In genomic region chr4:158826057-158826456, GRCh38 we compare ENCODE assay signal across 10 cellular contexts. TPM values are rescaled to one million over a fixed set of nuclear protein-coding genes. Genes with fewer than 3 reads are reported as not detected.
DNase-seq lines count a peak whose midpoint lies in the region; ATAC-seq and TF ChIP-seq lines count a peak whose summit lies in the region.
"Had no signal": no experiment of that assay in that cellular context is flagged by ENCODE, and none has a peak within 500 bp of the region (broad histone marks: within the 10 kb centered on the region; RNA-seq: fewer than 3 reads in every experiment).

No MANE protein-coding gene starts in this region.

- CTCF ChIA-PET in PC-3 (lab: Charles Lee): no interaction called here
- CTCF ChIA-PET in activated CD8-positive, alpha-beta T cell treated with anti-CD3 and anti-CD28 coated beads, Interleukin-2, amount 10 ng/mL, durations not matched to agents 7 days and 5 days (lab: Charles Lee): interaction anchor here (0.7 to 2.0 kb wide), 6 partner anchors 11 to 31 kb away, joined by 3 to 10 read pairs (median 4); no protein-coding TSS in a partner anchor

- POLR2A ChIA-PET in PC-3 (lab: Charles Lee; ENCODE audit: unreplicated experiment): no interaction called here
- POLR2A ChIA-PET in activated CD8-positive, alpha-beta T cell treated with anti-CD3 and anti-CD28 coated beads, Interleukin-2, amount 10 ng/mL, durations not matched to agents 7 days and 5 days (lab: Charles Lee): interaction anchor here (1.2 kb wide), 1 partner anchor 15 kb away, joined by 6 read pairs; no protein-coding TSS in a partner anchor

- peak overlapping the region; percentile 91 for H3K27ac ChIP-seq in PC-3 (ENCODE audit: low read length)

- no peaks in the 10 kb centered on the region for H3F3A ChIP-seq in PC-3 (ENCODE audit: low read length, unreplicated experiment)

- no peaks in the 10 kb centered on the region for H3K27me3 Mint-ChIP-seq in natural killer cell treated with Interleukin-12 subunit alpha and Interleukin-12 subunit beta and Interleukin-15 and Interleukin-18, amount 100 ng/mL, for 72 hours
- H3K27me3 Mint-ChIP-seq in activated CD8-positive, alpha-beta T cell treated with anti-CD3 and anti-CD28 coated beads, Interleukin-2, amount 10 ng/mL, durations not matched to agents 7 days and 5 days (ENCODE audit: low read depth): no peaks in the 10 kb centered on the region

- no peaks in the 10 kb centered on the region for H3K9me3 ChIP-seq in PC-3 (ENCODE audit: low read length)

- peak overlapping the region; percentile 43 for H3K9ac ChIP-seq in PC-3 (ENCODE audit: low read length)

- H3K79me2 ChIP-seq in PC-3 (ENCODE audit: low read length): no peaks in the 10 kb centered on the region

- H3K9me2 ChIP-seq in PC-3 (replicated peaks; ENCODE audit: low read length): no peaks in the 10 kb centered on the region

- peak overlapping the region; percentile 47 for H3K4me2 ChIP-seq in PC-3 (ENCODE audit: low read length)

- peak overlapping the region; percentile 17 to 74 for H3K27ac Mint-ChIP-seq in natural killer cell treated with Interleukin-12 subunit alpha and Interleukin-12 subunit beta and Interleukin-15 and Interleukin-18, amount 100 ng/mL, for 72 hours
- H3K27ac Mint-ChIP-seq in activated CD8-positive, alpha-beta T cell treated with anti-CD3 and anti-CD28 coated beads, Interleukin-2, amount 10 ng/mL, durations not matched to agents 7 days and 5 days: no peak overlapping the region

- peaks cover 36% of the 10 kb centered on the region for H3K4me1 ChIP-seq in PC-3 (ENCODE audit: insufficient read depth, low read length)

- intact Hi-C loops in PC-3 (cut with micrococcal nuclease): no loop called here

- no peaks in the 10 kb centered on the region for H4K20me1 ChIP-seq in PC-3 (ENCODE audit: low read length)

- peaks cover 23% of the 10 kb centered on the region for H3K36me3 Mint-ChIP-seq in natural killer cell treated with Interleukin-12 subunit alpha and Interleukin-12 subunit beta and Interleukin-15 and Interleukin-18, amount 100 ng/mL, for 72 hours
- H3K36me3 Mint-ChIP-seq in activated CD8-positive, alpha-beta T cell treated with anti-CD3 and anti-CD28 coated beads, Interleukin-2, amount 10 ng/mL, durations not matched to agents 7 days and 5 days (ENCODE audit: low read depth): peaks cover 12% of the 10 kb centered on the region

- H2AFZ ChIP-seq in PC-3 (ENCODE audit: low read length): no peak overlapping the region

- no peaks in the 10 kb centered on the region for H3K9me3 Mint-ChIP-seq in natural killer cell treated with Interleukin-12 subunit alpha and Interleukin-12 subunit beta and Interleukin-15 and Interleukin-18, amount 100 ng/mL, for 72 hours
- H3K9me3 Mint-ChIP-seq in activated CD8-positive, alpha-beta T cell treated with anti-CD3 and anti-CD28 coated beads, Interleukin-2, amount 10 ng/mL, durations not matched to agents 7 days and 5 days (ENCODE audit: insufficient read depth): no peaks in the 10 kb centered on the region

- no peaks in the 10 kb centered on the region for H3K36me3 ChIP-seq in PC-3 (ENCODE audit: low read depth, low read length)

- no peak overlapping the region for H3K4me3 ChIP-seq in PC-3 (ENCODE audit: low read length)

- H3K27me3 ChIP-seq in PC-3 (ENCODE audit: low read length): no peaks in the 10 kb centered on the region

- H3K4me1 Mint-ChIP-seq in natural killer cell treated with Interleukin-12 subunit alpha and Interleukin-12 subunit beta and Interleukin-15 and Interleukin-18, amount 100 ng/mL, for 72 hours (ENCODE audit: low read depth in 2 of 2): peaks cover 34 to 49% of the 10 kb centered on the region in 2 donors
- H3K4me1 Mint-ChIP-seq in activated CD8-positive, alpha-beta T cell treated with anti-CD3 and anti-CD28 coated beads, Interleukin-2, amount 10 ng/mL, durations not matched to agents 7 days and 5 days (ENCODE audit: low read depth): peaks cover 26% of the 10 kb centered on the region

- peak overlapping the region; percentile 43 for H3K4me3 Mint-ChIP-seq in natural killer cell treated with Interleukin-12 subunit alpha and Interleukin-12 subunit beta and Interleukin-15 and Interleukin-18, amount 100 ng/mL, for 72 hours
- H3K4me3 Mint-ChIP-seq in activated CD8-positive, alpha-beta T cell treated with anti-CD3 and anti-CD28 coated beads, Interleukin-2, amount 10 ng/mL, durations not matched to agents 7 days and 5 days: no peak overlapping the region

- TF ChIP-seq CTCF in PC-3 (conservative IDR thresholded peaks at IDR 0.05; ENCODE audit: low read depth, low read length): no peak

- ATAC-seq in GM18909 (IDR thresholded peaks at IDR 0.05; ENCODE audit: poor library complexity, unreplicated experiment) (peak; percentile 78), HG02642 (IDR thresholded peaks at IDR 0.05; ENCODE audit: poor library complexity, unreplicated experiment) (peak; percentile 49), PC-3 (no peak)
- no peak for ATAC-seq in natural killer cell treated with Interleukin-12 subunit alpha and Interleukin-12 subunit beta and Interleukin-15 and Interleukin-18, amount 100 ng/mL, for 72 hours
- ATAC-seq in activated CD8-positive, alpha-beta T cell treated with anti-CD3 and anti-CD28 coated beads, Interleukin-2, amount 10 ng/mL, durations not matched to agents 7 days and 5 days: no peak

- DNase-seq in PC-3: no peak
- DNase-seq in natural killer cell treated with Interleukin-12 subunit alpha and Interleukin-12 subunit beta and Interleukin-15 and Interleukin-18, amount 100 ng/mL, for 72 hours (ENCODE audit: low spot score): no peak
- DNase-seq in NCI-H1417 treated with DMSO at 0.1 percent for 48 hours (lab: John Stamatoyannopoulos, UW): no peak
- no peak for DNase-seq in stimulated activated naive CD4-positive, alpha-beta T cell (lab: John Stamatoyannopoulos, UW)
- DNase-seq in activated CD8-positive, alpha-beta T cell treated with anti-CD3 and anti-CD28 coated beads, Interleukin-2, amount 10 ng/mL, durations not matched to agents 7 days and 5 days: no peak
- DNase-seq in NCI-H2171 treated with DMSO at 0.1 percent for 48 hours (lab: John Stamatoyannopoulos, UW): no peak
- DNase-seq: NCI-H1092 treated with DMSO at 0.1 percent for 48 hours, occipital lobe had no signal

- no TSS peak for BruUV-seq in PC-3 (replicated peaks; lab: Mats Ljungman, UMichigan)

RNA-seq across cellular contexts. Expression of gene FNIP2, which starts 57.2 kb away (rescaled TPM):
- 5.2 and 6.7 TPM in 2 replicates for total RNA-seq in PC-3 (2014; rRNA removed)
- 10 to 100 TPM; 17.5 to 35.6 TPM for total RNA-seq in natural killer cell treated with Interleukin-12 subunit alpha and Interleukin-12 subunit beta and Interleukin-15 and Interleukin-18, amount 100 ng/mL, for 72 hours
- 10 to 100 TPM; 13.1 to 13.7 TPM for total RNA-seq in activated CD8-positive, alpha-beta T cell treated with anti-CD3 and anti-CD28 coated beads, Interleukin-2, amount 10 ng/mL, durations not matched to agents 7 days and 5 days

Comparison
In these comparisons a context has a peak if more than half of its experiments do, and no peak if none do; other contexts are left out.
1. ATAC-seq: peak in GM18909 (single experiment) and HG02642 (single experiment); none in PC-3 (single experiment), natural killer cell treated with Interleukin-12 subunit alpha and Interleukin-12 subunit beta and Interleukin-15 and Interleukin-18, amount 100 ng/mL, for 72 hours (0 of 2) and activated CD8-positive, alpha-beta T cell treated with anti-CD3 and anti-CD28 coated beads, Interleukin-2, amount 10 ng/mL, durations not matched to agents 7 days and 5 days (single experiment).